In the genomic region with DNA sequence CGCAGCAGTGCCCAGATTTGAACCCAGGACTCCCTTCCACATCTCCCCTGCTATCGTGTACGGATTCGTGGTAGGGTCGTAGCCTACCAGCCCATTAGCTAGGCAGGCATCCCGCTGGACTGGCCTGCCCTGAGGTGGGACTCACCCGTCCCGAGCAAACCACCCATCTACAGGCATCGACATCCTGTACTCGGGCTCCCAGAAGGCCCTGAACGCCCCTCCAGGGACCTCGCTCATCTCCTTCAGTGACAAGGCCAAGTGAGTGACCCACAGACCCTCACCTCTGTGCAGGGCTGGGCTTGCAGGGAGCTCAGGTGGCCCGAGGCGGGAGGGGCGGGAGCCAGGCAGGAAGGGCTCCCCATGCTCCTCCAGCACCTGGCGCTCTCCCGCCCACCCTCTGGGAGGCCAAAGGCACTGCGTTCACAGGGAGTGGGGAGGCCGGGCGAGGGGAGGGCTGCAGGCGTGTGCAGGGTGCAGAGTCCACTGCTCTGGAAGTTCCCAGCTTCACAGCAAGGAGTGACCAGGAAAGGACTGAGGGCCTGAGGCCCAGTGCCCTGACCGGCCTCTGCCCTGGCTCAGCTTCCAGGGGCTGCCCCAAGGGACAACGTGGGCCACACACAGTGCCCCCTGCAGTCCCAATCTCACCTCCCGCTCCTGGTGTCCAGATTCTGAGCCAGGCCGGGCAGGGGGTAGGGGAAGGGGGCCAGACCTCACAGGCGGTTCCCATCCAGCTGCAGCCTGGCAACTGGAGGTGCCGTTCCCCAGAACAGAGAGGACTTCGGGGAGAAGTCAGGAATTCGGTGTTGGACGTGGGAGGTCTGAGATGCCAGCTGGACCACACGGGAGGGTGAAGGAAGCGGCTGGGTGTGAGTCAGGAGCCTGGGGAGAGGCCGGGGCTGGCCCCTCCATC, we compare ENCODE assay signal across 2 cellular contexts.
A peak's percentile ranks its signal among the peaks of the same experiment; 100 is the strongest.
TF ChIP-seq lines count a peak whose summit lies in the region.

No MANE protein-coding gene starts in this region.

TF ChIP-seq in HEK293, 187 proteins besides CTCF, POLR2A, EP300 and RAD21:
- TF ChIP-seq ZNF677 (tag by site-specific recombination; IDR thresholded peaks at IDR 0.05) = no peak
- TF ChIP-seq GLIS1 (tag by site-specific recombination; IDR thresholded peaks at IDR 0.05) = peak; percentile 75
- TF ChIP-seq ZIC2 (tag by site-specific recombination; IDR thresholded peaks at IDR 0.05) = peak; percentile 20; the same call in 1 of the 2 replicates

TF ChIP-seq in H1, 55 proteins besides CTCF, POLR2A, EP300 and RAD21:
- TF ChIP-seq SIN3A (conservative IDR thresholded peaks at IDR 0.05 in 1 of 2, IDR thresholded peaks at IDR 0.05 in 1 of 2; ENCODE audit: low read depth in 1 of 2, low read length in 2 of 2) (no peak), SUZ12 (IDR thresholded peaks at IDR 0.05; ENCODE audit: low read length) (no peak)
- TF ChIP-seq, protein P1, sequence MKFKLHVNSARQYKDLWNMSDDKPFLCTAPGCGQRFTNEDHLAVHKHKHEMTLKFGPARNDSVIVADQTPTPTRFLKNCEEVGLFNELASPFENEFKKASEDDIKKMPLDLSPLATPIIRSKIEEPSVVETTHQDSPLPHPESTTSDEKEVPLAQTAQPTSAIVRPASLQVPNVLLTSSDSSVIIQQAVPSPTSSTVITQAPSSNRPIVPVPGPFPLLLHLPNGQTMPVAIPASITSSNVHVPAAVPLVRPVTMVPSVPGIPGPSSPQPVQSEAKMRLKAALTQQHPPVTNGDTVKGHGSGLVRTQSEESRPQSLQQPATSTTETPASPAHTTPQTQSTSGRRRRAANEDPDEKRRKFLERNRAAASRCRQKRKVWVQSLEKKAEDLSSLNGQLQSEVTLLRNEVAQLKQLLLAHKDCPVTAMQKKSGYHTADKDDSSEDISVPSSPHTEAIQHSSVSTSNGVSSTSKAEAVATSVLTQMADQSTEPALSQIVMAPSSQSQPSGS (IDR thresholded peaks at IDR 0.05; ENCODE audit: low read length) = no peak
TF ChIP-seq in H1: peak in this region for 0.
